ENCODE assay signal across 8 cellular contexts in genomic region chr3:124492824-124493223, GRCh38.
DNase-seq lines count a peak whose midpoint lies in the region; ATAC-seq and TF ChIP-seq lines count a peak whose summit lies in the region.

No MANE protein-coding gene starts in this region.

- intact Hi-C loops in PC-9 (cut with micrococcal nuclease; ENCODE audit: unreplicated experiment) = loop anchor here (1.0 to 5.0 kb wide), 2 partner anchors 57 to 194 kb away; no protein-coding TSS in a partner anchor

- CTCF ChIA-PET in HEK293 (lab: Yijun Ruan, JAX) (interaction anchor here (0.7 to 2.1 kb wide), 7 partner anchors 9 to 67 kb away, joined by 3 to 13 read pairs (median 4); no protein-coding TSS in a partner anchor), PC-9 (lab: Charles Lee) (no interaction called here)

- H3K4me2 ChIP-seq in PC-9 = no peak overlapping the region

- TF ChIP-seq CTCF in HEK293 (tag by site-specific recombination; IDR thresholded peaks at IDR 0.05) (peak; percentile 42; the same call in 1 of the 2 replicates), PC-9 (conservative IDR thresholded peaks at IDR 0.05) (peak; percentile 67), fibroblast of pulmonary artery (IDR thresholded peaks at IDR 0.05; ENCODE audit: low read length, missing control alignments) (peak; percentile 28), retinal pigment epithelial cell (conservative IDR thresholded peaks at IDR 0.05; ENCODE audit: low read depth, low read length) (peak; percentile 70)

- no TSS peak for BruUV-seq in PC-9 (replicated peaks; lab: Mats Ljungman, UMichigan)

- H3K9me2 ChIP-seq in PC-9 (ENCODE audit: insufficient read depth) = no peaks in the 10 kb centered on the region

- peaks cover 37% of the 10 kb centered on the region for H3K27me3 ChIP-seq in PC-9 (ENCODE audit: insufficient read depth, low read depth)

- H3K9me3 ChIP-seq in HEK293 (ENCODE audit: control insufficient read depth, insufficient read depth, low read depth, low read length) (no peaks in the 10 kb centered on the region), PC-9 (ENCODE audit: insufficient read depth, low read depth) (no peaks in the 10 kb centered on the region)

- no peaks in the 10 kb centered on the region for H3K36me3 ChIP-seq in HEK293 (ENCODE audit: control insufficient read depth in 2 of 2, insufficient read depth in 1 of 2, low read length in 2 of 2)
- no peaks in the 10 kb centered on the region for H3K36me3 ChIP-seq in PC-9 (ENCODE audit: low read depth)

- ATAC-seq in HG03442 (IDR thresholded peaks at IDR 0.05; ENCODE audit: unreplicated experiment) (no peak), GM19035 (IDR thresholded peaks at IDR 0.05; ENCODE audit: unreplicated experiment) (no peak)

- no peaks in the 10 kb centered on the region for H4K20me1 ChIP-seq in PC-9 (ENCODE audit: insufficient read depth)

- H2AFZ ChIP-seq in PC-9 = no peak overlapping the region

- in situ Hi-C loops in Caki2 (cut with HindIII; ENCODE audit: low pct_unique_long_range_greater_than_20kb, low sequenced_read_pairs) = no loop called here

- no peaks in the 10 kb centered on the region for H3K4me1 ChIP-seq in HEK293 (ENCODE audit: control insufficient read depth, insufficient read depth, low read length)
- no peaks in the 10 kb centered on the region for H3K4me1 ChIP-seq in PC-9 (replicated peaks; ENCODE audit: insufficient read depth)

- POLR2A ChIA-PET in HEK293 (lab: Yijun Ruan, JAX) (no interaction called here), PC-9 (lab: Charles Lee; ENCODE audit: unreplicated experiment) (no interaction called here)

- no peaks in the 10 kb centered on the region for H3F3A ChIP-seq in PC-9 (ENCODE audit: insufficient read depth, low read depth)

- peak; percentile 55 for DNase-seq in Caki2 (ENCODE audit: low read depth)
- DNase-seq in PC-9 = peak; percentile 51 to 55
- peak; percentile 21 for DNase-seq in fibroblast of pulmonary artery (ENCODE audit: low read depth)
- DNase-seq in retinal pigment epithelial cell (ENCODE audit: low read depth) = no peak
- no peak for DNase-seq in OCI-M2 (lab: John Stamatoyannopoulos, UW; ENCODE audit: unreplicated experiment)

- H3K79me2 ChIP-seq in PC-9 (ENCODE audit: low read depth) = no peaks in the 10 kb centered on the region

- H3K27ac ChIP-seq in HEK293 (ENCODE audit: extremely low read depth, low read depth, low read length) (no peak overlapping the region), PC-9 (no peak overlapping the region)

- H3K4me3 ChIP-seq in HEK293 (ENCODE audit: low read depth, low read length) = no peak overlapping the region
- H3K4me3 ChIP-seq in PC-9 = no peak overlapping the region
- no peak overlapping the region for H3K4me3 ChIP-seq in fibroblast of pulmonary artery (replicated peaks; ENCODE audit: low read depth, low read length)
- H3K4me3 ChIP-seq in retinal pigment epithelial cell (ENCODE audit: low read length) = no peak overlapping the region

TF ChIP-seq in HEK293, 187 proteins besides CTCF, POLR2A, EP300 and RAD21:
- peak; percentile 24; the same call in 1 of the 2 replicates for TF ChIP-seq GLIS1 (tag by site-specific recombination; IDR thresholded peaks at IDR 0.05)
- 0 out of 2 replicates have a peak, but pooled peaks have one; percentile 33 for TF ChIP-seq ZBTB17 (tag by site-specific recombination; IDR thresholded peaks at IDR 0.05)
- 0 out of 2 replicates have a peak, but pooled peaks have one; percentile 19 for TF ChIP-seq ZNF654 (tag by site-specific recombination; IDR thresholded peaks at IDR 0.05; ENCODE audit: low read depth)
- TF ChIP-seq ZNF629 (tag by site-specific recombination; IDR thresholded peaks at IDR 0.05) = peak; percentile 18; the same call in 1 of the 2 replicates
- TF ChIP-seq PRDM2 (tag by site-specific recombination; IDR thresholded peaks at IDR 0.05; ENCODE audit: borderline replicate concordance) = no peak
- TF ChIP-seq OSR2 (tag by site-specific recombination; IDR thresholded peaks at IDR 0.05) = peak; percentile 22; the same call in 1 of the 2 replicates
- TF ChIP-seq ZNF394 (tag by site-specific recombination; IDR thresholded peaks at IDR 0.05; ENCODE audit: borderline replicate concordance) = no peak

Comparison
In these comparisons a context has a peak if more than half of its experiments do, and no peak if none do; other contexts are left out.
1. DNase-seq: peak in Caki2 (single experiment), PC-9 (2 of 2) and fibroblast of pulmonary artery (single experiment); none in retinal pigment epithelial cell (single experiment) and OCI-M2 (single experiment).
2. Peak in every context shown above with its lines, with median percentiles within 50 percentile points of each other: CTCF ChIP-seq.